In genomic region chr5:102958481-102959011, GRCh38 we compare ENCODE assay signal across 11 cellular contexts.
DNase-seq lines count a peak whose midpoint lies in the region; ATAC-seq and TF ChIP-seq lines count a peak whose summit lies in the region.
"Had no signal": no experiment of that assay in that cellular context is flagged by ENCODE, and none has a peak within 500 bp of the region (broad histone marks: within the 10 kb centered on the region; RNA-seq: fewer than 3 reads in every experiment).

No MANE protein-coding gene starts in this region.

- no peak for TF ChIP-seq EP300 in tibial nerve (IDR thresholded peaks at IDR 0.05)

- ATAC-seq in HG02759 (IDR thresholded peaks at IDR 0.05; ENCODE audit: unreplicated experiment) (peak; percentile 23), GM19328 (IDR thresholded peaks at IDR 0.05; ENCODE audit: unreplicated experiment) (no peak)

- H3K27me3 ChIP-seq in ascending aorta, result no peaks in the 10 kb centered on the region
- no peaks in the 10 kb centered on the region for H3K27me3 ChIP-seq in tibial nerve
- H3K27me3 ChIP-seq in HAP-1 (ENCODE audit: low read depth), result no peaks in the 10 kb centered on the region
- H3K27me3 ChIP-seq: esophagus squamous epithelium had no signal

- 50 to 53% methylated on average over 1 of the region's 1 CpG for WGBS in tibial nerve, 2 donors

- H3K4me3 ChIP-seq in ascending aorta (no peak overlapping the region), tibial nerve (no peak overlapping the region), HAP-1 (no peak overlapping the region)
- H3K4me3 ChIP-seq: esophagus squamous epithelium had no signal

- peak; percentile 68 for DNase-seq in DMS 273 (lab: John Stamatoyannopoulos, UW; ENCODE audit: unreplicated experiment)
- no peak for DNase-seq in ascending aorta (ENCODE audit: low spot score in 2 of 2)
- DNase-seq in kidney glomerular epithelial cell (lab: John Stamatoyannopoulos, UW), result peak; percentile 41
- no peak for DNase-seq in NCI-H1436 treated with DMSO at 0.1 percent for 48 hours (lab: John Stamatoyannopoulos, UW)
- DNase-seq in tibial nerve (ENCODE audit: low spot score in 2 of 2), result no peak
- no peak for DNase-seq in HAP-1 (ENCODE audit: low spot score in 2 of 2)
- DNase-seq: activated CD8-positive, alpha-beta memory T cell treated with anti-CD3 and anti-CD28 coated beads for 24 hours; esophagus squamous epithelium; right cardiac atrium had no signal

- TF ChIP-seq POLR2A in tibial nerve (IDR thresholded peaks at IDR 0.05), result no peak

- H3K9me3 ChIP-seq in ascending aorta (no peaks in the 10 kb centered on the region), tibial nerve (no peaks in the 10 kb centered on the region), HAP-1 (no peaks in the 10 kb centered on the region)
- H3K9me3 ChIP-seq: esophagus squamous epithelium had no signal

- H3K4me1 ChIP-seq in ascending aorta (peaks cover 0 to 29% of the 10 kb centered on the region in 2 donors), tibial nerve (peaks cover 0 to 8% (median 4%) of the 10 kb centered on the region in 4 donors), HAP-1 (peaks cover 2% of the 10 kb centered on the region; the same call in 1 of the 2 replicates)

- TF ChIP-seq CTCF in ascending aorta (IDR thresholded peaks at IDR 0.05) (no peak), tibial nerve (IDR thresholded peaks at IDR 0.05) (no peak)

- in situ Hi-C loops in HAP-1 (cut with MboI; ENCODE audit: low sequenced_read_pairs), result no loop called here

- peaks cover 0 to 7% of the 10 kb centered on the region in 2 donors for H3K36me3 ChIP-seq in ascending aorta
- no peaks in the 10 kb centered on the region for H3K36me3 ChIP-seq in tibial nerve
- H3K36me3 ChIP-seq in HAP-1 (replicated peaks), result no peaks in the 10 kb centered on the region
- H3K36me3 ChIP-seq: esophagus squamous epithelium had no signal

- H3K27ac ChIP-seq in ascending aorta (peak overlapping the region; percentile 64 to 76), tibial nerve (peak overlapping the region in 2 of 4 donors; percentile 7 to 65)

- intact Hi-C loops in ascending aorta (cut with DNase I), result loop anchor here (2.0 to 5.0 kb wide), 3 partner anchors 91 to 201 kb away; partner anchors contain the start of gene PAM

Comparison
In these comparisons a context has a peak if more than half of its experiments do, and no peak if none do; other contexts are left out.
1. DNase-seq: peak in DMS 273 (single experiment) and kidney glomerular epithelial cell (single experiment); none in ascending aorta (0 of 2), NCI-H1436 treated with DMSO at 0.1 percent for 48 hours (single experiment), tibial nerve (0 of 2) and HAP-1 (0 of 2).